ENCODE assay signal across 14 cellular contexts in genomic region chr21:14613496-14613895, GRCh38.
"Had no signal": no experiment of that assay in that cellular context is flagged by ENCODE, and none has a peak within 500 bp of the region (broad histone marks: within the 10 kb centered on the region; RNA-seq: fewer than 3 reads in every experiment).

No MANE protein-coding gene starts in this region.

- H3K9me3 ChIP-seq: mucosa of descending colon, neutrophil had no signal

- ATAC-seq: esophagus mucosa; left lobe of liver; mucosa of descending colon; naive thymus-derived CD8-positive, alpha-beta T cell; sciatic nerve had no signal

- H3K4me3 ChIP-seq: dorsolateral prefrontal cortex, mucosa of descending colon had no signal

- H3K27me3 ChIP-seq: dorsolateral prefrontal cortex, neutrophil had no signal

- H3K4me3 Mint-ChIP-seq: naive thymus-derived CD8-positive, alpha-beta T cell had no signal

- H3K36me3 ChIP-seq: neutrophil had no signal

- H3K27me3 Mint-ChIP-seq: naive thymus-derived CD8-positive, alpha-beta T cell had no signal

- H3K27ac Mint-ChIP-seq: naive thymus-derived CD8-positive, alpha-beta T cell had no signal

- H3K27ac ChIP-seq: dorsolateral prefrontal cortex, neutrophil had no signal

- DNase-seq: cortex of kidney; dorsolateral prefrontal cortex; effector CD8-positive, alpha-beta T cell; foreskin fibroblast; mammary epithelial cell; mucosa of descending colon; naive thymus-derived CD8-positive, alpha-beta T cell; posterior cingulate gyrus; stimulated activated naive CD4-positive, alpha-beta T cell treated with Interleukin-2 at 50 U/mL for 16 hours; trophoblast cell had no signal
